ENCODE assay signal across 24 cellular contexts in genomic region chr3:100562224-100562857, GRCh38. TPM values are rescaled to one million over a fixed set of nuclear protein-coding genes. Genes with fewer than 3 reads are reported as not detected.
DNase-seq lines count a peak whose midpoint lies in the region; ATAC-seq and TF ChIP-seq lines count a peak whose summit lies in the region.
"Had no signal": no experiment of that assay in that cellular context is flagged by ENCODE, and none has a peak within 500 bp of the region (broad histone marks: within the 10 kb centered on the region; RNA-seq: fewer than 3 reads in every experiment).

No MANE protein-coding gene starts in this region.

- H3K36me3 Mint-ChIP-seq in activated T-helper 17 cell treated with anti-CD3 and anti-CD28 coated beads, Interleukin-2, amount 50 U/mL, for 72 hours (ENCODE audit: low read depth), result no peaks in the 10 kb centered on the region
- H3K36me3 Mint-ChIP-seq: CD4-positive, CD25-positive, alpha-beta regulatory T cell had no signal

- no peak overlapping the region for H3K4me3 Mint-ChIP-seq in activated T-helper 17 cell treated with anti-CD3 and anti-CD28 coated beads, Interleukin-2, amount 50 U/mL, for 72 hours
- H3K4me3 Mint-ChIP-seq: activated T-helper 1 cell treated with anti-CD3 and anti-CD28 coated beads, Interleukin-12 subunit alpha, Interleukin-12 subunit beta, Interleukin-2, Interleukin-4 antibody, amounts not matched to agents 30 ng/mL and 10 ng/mL and 1 ng/mL, durations not matched to agents 14 hours and 24 hours and 36 hours; CD4-positive, CD25-positive, alpha-beta regulatory T cell; endodermal cell had no signal

- no peak overlapping the region for H3K27ac Mint-ChIP-seq in activated T-helper 17 cell treated with anti-CD3 and anti-CD28 coated beads, Interleukin-2, amount 50 U/mL, for 72 hours
- H3K27ac Mint-ChIP-seq: activated T-helper 1 cell treated with anti-CD3 and anti-CD28 coated beads, Interleukin-12 subunit alpha, Interleukin-12 subunit beta, Interleukin-2, Interleukin-4 antibody, amounts not matched to agents 30 ng/mL and 10 ng/mL and 1 ng/mL, durations not matched to agents 14 hours and 24 hours and 36 hours had no signal

- no peak for TF ChIP-seq POLR2A in esophagus squamous epithelium (IDR thresholded peaks at IDR 0.05)

- H3K27ac ChIP-seq in C4-2B (peak overlapping the region; percentile 82; the same call in 1 of the 2 replicates), RWPE2 (ENCODE audit: poor library complexity, severe bottlenecking) (peak overlapping the region; percentile 72), esophagus squamous epithelium (peak overlapping the region in 3 of 4 donors; percentile 7 to 44 (median 41)), skin epidermis (peak overlapping the region in 20 of 21 experiments; percentile 45 to 88 (median 78)), SJCRH30 (no peak overlapping the region), osteoblast (ENCODE audit: low read depth, low read length) (no peak overlapping the region)
- H3K27ac ChIP-seq: Peyer's patch had no signal

- no peak overlapping the region for H3K4me2 ChIP-seq in osteoblast (ENCODE audit: insufficient read depth, low read length)

- H3K4me1 Mint-ChIP-seq in activated T-helper 17 cell treated with anti-CD3 and anti-CD28 coated beads, Interleukin-2, amount 50 U/mL, for 72 hours, result peaks cover 4% of the 10 kb centered on the region
- H3K4me1 Mint-ChIP-seq: CD4-positive, CD25-positive, alpha-beta regulatory T cell had no signal

- DNase-seq in RWPE2 (ENCODE audit: low spot score) (no peak), esophagus squamous epithelium (lab: John Stamatoyannopoulos, UW) (no peak), SJCRH30 (no peak), osteoblast (ENCODE audit: insufficient read length, low spot score, missing footprints) (no peak), RKO (ENCODE audit: low spot score) (no peak)
- DNase-seq: activated naive CD4-positive, alpha-beta T cell treated with anti-CD3 and anti-CD28 coated beads, Interleukin-2, amount 50 U/mL, for 16 hours; CD4-positive, CD25-positive, alpha-beta regulatory T cell; cortex of kidney; HFFc6; KBM-7; left colon; NCI-H1417 treated with DMSO at 0.1 percent for 48 hours; NCI-H510A treated with DMSO at 0.1 percent for 48 hours; Peyer's patch; stimulated activated CD4-positive, alpha-beta T cell treated with anti-CD3 and anti-CD28 coated beads, Interleukin-1b, Interleukin-23, amount 100 ng/mL, for 48 hours; substantia nigra; T-helper 2 cell had no signal

- WGBS in esophagus squamous epithelium, 2 donors, result 42 to 48% methylated on average over 4 of the region's 4 CpGs

- H3K9me3 ChIP-seq in RWPE2 (ENCODE audit: severe bottlenecking), result no peaks in the 10 kb centered on the region
- H3K9me3 ChIP-seq in esophagus squamous epithelium, result no peaks in the 10 kb centered on the region
- no peaks in the 10 kb centered on the region for H3K9me3 ChIP-seq in SJCRH30 (replicated peaks)
- H3K9me3 ChIP-seq in osteoblast (ENCODE audit: low read depth, low read length), result no peaks in the 10 kb centered on the region
- H3K9me3 ChIP-seq: Peyer's patch had no signal

- intact Hi-C loops in esophagus squamous epithelium (cut with DNase I), result no loop called here

- TF ChIP-seq CTCF in C4-2B (conservative IDR thresholded peaks at IDR 0.05) (no peak), RWPE2 (IDR thresholded peaks at IDR 0.05; ENCODE audit: poor library complexity, severe bottlenecking) (no peak), esophagus squamous epithelium (IDR thresholded peaks at IDR 0.05) (no peak), osteoblast (IDR thresholded peaks at IDR 0.05; ENCODE audit: extremely low read depth, low read depth, low read length) (no peak)

- no peak overlapping the region for H2AFZ ChIP-seq in osteoblast (ENCODE audit: low read length)

- H3K9me3 Mint-ChIP-seq in activated T-helper 17 cell treated with anti-CD3 and anti-CD28 coated beads, Interleukin-2, amount 50 U/mL, for 72 hours, result no peaks in the 10 kb centered on the region
- H3K9me3 Mint-ChIP-seq: activated T-helper 1 cell treated with anti-CD3 and anti-CD28 coated beads, Interleukin-12 subunit alpha, Interleukin-12 subunit beta, Interleukin-2, Interleukin-4 antibody, amounts not matched to agents 30 ng/mL and 10 ng/mL and 1 ng/mL, durations not matched to agents 14 hours and 24 hours and 36 hours; endodermal cell; HFFc6 had no signal

- peak; percentile 51; the same call in 1 of the 3 replicates for ATAC-seq in RWPE2 (ENCODE audit: low read depth)
- ATAC-seq in activated T-helper 17 cell treated with anti-CD3 and anti-CD28 coated beads, Interleukin-2, amount 50 U/mL, for 72 hours (replicated peaks), result no peak
- ATAC-seq: left colon had no signal

- H4K20me1 ChIP-seq in osteoblast (ENCODE audit: insufficient read depth, low read length), result no peaks in the 10 kb centered on the region

- H3K36me3 ChIP-seq in RWPE2 (ENCODE audit: low read depth) (no peaks in the 10 kb centered on the region), esophagus squamous epithelium (no peaks in the 10 kb centered on the region), SJCRH30 (no peaks in the 10 kb centered on the region), osteoblast (ENCODE audit: insufficient read depth, low read length) (no peaks in the 10 kb centered on the region)
- H3K36me3 ChIP-seq: Peyer's patch had no signal

- H3K79me2 ChIP-seq in osteoblast (ENCODE audit: insufficient read depth, low read length), result no peaks in the 10 kb centered on the region

- H3K27me3 ChIP-seq in RWPE2 (ENCODE audit: insufficient read depth, poor library complexity, severe bottlenecking), result no peaks in the 10 kb centered on the region
- H3K27me3 ChIP-seq in esophagus squamous epithelium, result no peaks in the 10 kb centered on the region
- no peaks in the 10 kb centered on the region for H3K27me3 ChIP-seq in SJCRH30
- no peaks in the 10 kb centered on the region for H3K27me3 ChIP-seq in osteoblast (ENCODE audit: insufficient read depth, low read length)
- H3K27me3 ChIP-seq: Peyer's patch had no signal

- H3K4me3 ChIP-seq in RWPE2 (ENCODE audit: severe bottlenecking), result no peak overlapping the region
- no peak overlapping the region for H3K4me3 ChIP-seq in esophagus squamous epithelium
- no peak overlapping the region for H3K4me3 ChIP-seq in skin epidermis
- H3K4me3 ChIP-seq in SJCRH30, result no peak overlapping the region
- H3K4me3 ChIP-seq in osteoblast (ENCODE audit: insufficient read depth, low read length), result no peak overlapping the region
- H3K4me3 ChIP-seq: Peyer's patch had no signal

- peaks cover 28% of the 10 kb centered on the region for H3K4me1 ChIP-seq in RWPE2 (ENCODE audit: insufficient read depth, poor library complexity, severe bottlenecking)
- peaks cover 4 to 27% (median 10%) of the 10 kb centered on the region in 3 donors for H3K4me1 ChIP-seq in esophagus squamous epithelium
- H3K4me1 ChIP-seq in SJCRH30, result peaks cover 68% of the 10 kb centered on the region
- H3K4me1 ChIP-seq in osteoblast (ENCODE audit: insufficient read depth, low read length), result peaks cover 27% of the 10 kb centered on the region
- H3K4me1 ChIP-seq: Peyer's patch had no signal

- H3K27me3 Mint-ChIP-seq in activated T-helper 17 cell treated with anti-CD3 and anti-CD28 coated beads, Interleukin-2, amount 50 U/mL, for 72 hours, result no peaks in the 10 kb centered on the region

RNA-seq across cellular contexts. Expression of gene ADGRG7, which starts 47.1 kb away (rescaled TPM):
- total RNA-seq in esophagus squamous epithelium (not detected), osteoblast (not detected in 2 replicates)
- total RNA-seq in activated T-helper 17 cell treated with anti-CD3 and anti-CD28 coated beads, Interleukin-2, amount 50 U/mL, for 72 hours, result not detected
- not detected in 2 replicates for total RNA-seq in SJCRH30 (2014; rRNA removed; shearing (Covaris generic))
- total RNA-seq: activated T-helper 1 cell treated with anti-CD3 and anti-CD28 coated beads, Interleukin-12 subunit alpha, Interleukin-12 subunit beta, Interleukin-2, Interleukin-4 antibody, amounts not matched to agents 30 ng/mL and 10 ng/mL and 1 ng/mL, durations not matched to agents 14 hours and 24 hours and 36 hours; CD4-positive, CD25-positive, alpha-beta regulatory T cell; HFFc6; SK-MEL-5; skeletal muscle tissue had no signal

Comparison
In these comparisons a context has a peak if more than half of its experiments do, and no peak if none do; other contexts are left out.
1. H3K27ac ChIP-seq: peak in C4-2B (single experiment), RWPE2 (single experiment), esophagus squamous epithelium (3 of 4) and skin epidermis (20 of 21); none in SJCRH30 (single experiment) and osteoblast (single experiment).